23 cellular contexts compared by ENCODE assay signal in the genomic region with DNA sequence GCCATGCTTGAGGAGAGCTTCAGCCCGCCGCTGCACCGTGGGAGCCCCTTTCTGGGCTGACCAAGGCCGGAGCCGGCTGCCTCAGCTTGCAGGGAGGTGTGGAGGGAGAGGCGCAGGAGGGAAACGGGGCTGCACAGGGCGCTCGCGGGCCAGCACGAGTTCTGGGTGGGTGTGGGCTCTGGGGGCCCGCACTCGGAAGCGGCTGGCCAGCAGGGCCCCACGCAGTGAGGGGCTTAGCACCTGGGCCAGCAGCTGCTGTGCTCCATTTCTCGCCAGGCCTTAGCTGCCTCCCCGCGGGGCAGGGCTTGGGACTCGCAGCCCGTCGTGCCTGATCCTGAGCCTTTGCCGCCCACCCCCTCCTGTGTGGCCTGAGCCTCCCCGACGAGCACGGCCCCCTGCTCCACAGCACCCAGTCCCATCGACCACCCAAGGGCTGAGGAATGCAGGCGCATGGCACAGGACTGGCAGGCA.
"Had no signal": no experiment of that assay in that cellular context is flagged by ENCODE, and none has a peak within 500 bp of the region (broad histone marks: within the 10 kb centered on the region; RNA-seq: fewer than 3 reads in every experiment).

No MANE protein-coding gene starts in this region.

- DNase-seq: central memory CD4-positive, alpha-beta T cell; colonic mucosa; effector CD8-positive, alpha-beta T cell; endodermal cell; foreskin fibroblast; gastrocnemius medialis; left ventricle myocardium superior; sigmoid colon; stimulated activated CD4-positive, alpha-beta T cell treated with anti-CD3 and anti-CD28 coated beads, Interleukin-15, amount 100 ng/mL, for 24 hours; stimulated activated CD4-positive, alpha-beta T cell treated with anti-CD3 and anti-CD28 coated beads, Interleukin-2, amount 100 ng/mL, for 48 hours; stimulated activated naive CD4-positive, alpha-beta T cell; substantia nigra; tibial artery had no signal

- H3K4me1 ChIP-seq: colonic mucosa, gastrocnemius medialis, heart left ventricle, neural progenitor cell, parathyroid adenoma, prostate gland, right atrium auricular region, sigmoid colon, testis, tibial artery had no signal

- H3K9me3 ChIP-seq: colonic mucosa, gastrocnemius medialis, prostate gland, right atrium auricular region, sigmoid colon, testis, tibial artery had no signal

- ATAC-seq: esophagus mucosa, gastrocnemius medialis, heart left ventricle, left ventricle myocardium superior had no signal

- H3K27ac ChIP-seq: colonic mucosa, epithelial cell of prostate, gastrocnemius medialis, heart left ventricle, hepatocyte, neural progenitor cell, parathyroid adenoma, prostate gland, right atrium auricular region, sigmoid colon, testis, tibial artery had no signal

- H3K4me3 ChIP-seq: colonic mucosa, gastrocnemius medialis, heart left ventricle, hepatocyte, lung, neural progenitor cell, prostate gland, right atrium auricular region, sigmoid colon, tibial artery had no signal

- H3K36me3 ChIP-seq: colonic mucosa, gastrocnemius medialis, heart left ventricle, neural progenitor cell, prostate gland, right atrium auricular region, sigmoid colon, tibial artery had no signal

- H3K27me3 ChIP-seq: colonic mucosa, gastrocnemius medialis, heart left ventricle, hepatocyte, neural progenitor cell, right atrium auricular region, sigmoid colon, testis, tibial artery had no signal
